In genomic region chr4:112509243-112510190, GRCh38 we compare ENCODE assay signal across 10 cellular contexts. TPM values are rescaled to one million over a fixed set of nuclear protein-coding genes. Genes with fewer than 3 reads are reported as not detected.
A peak's percentile ranks its signal among the peaks of the same experiment; 100 is the strongest.
DNase-seq lines count a peak whose midpoint lies in the region; FAIRE-seq and TF ChIP-seq lines count a peak whose summit lies in the region.
"Had no signal": no experiment of that assay in that cellular context is flagged by ENCODE, and none has a peak within 500 bp of the region (broad histone marks: within the 10 kb centered on the region; RNA-seq: fewer than 3 reads in every experiment).

No MANE protein-coding gene starts in this region.

- no peaks in the 10 kb centered on the region for H3K9me2 ChIP-seq in OCI-LY7 (ENCODE audit: insufficient read depth, low read length)

- H3K36me3 ChIP-seq in OCI-LY7 (ENCODE audit: insufficient read depth, low read length): no peaks in the 10 kb centered on the region
- no peaks in the 10 kb centered on the region for H3K36me3 ChIP-seq in endothelial cell of umbilical vein (ENCODE audit: control insufficient read depth in 2 of 2, extremely low read depth in 1 of 2, insufficient read depth in 2 of 2, low read length in 2 of 2)
- H3K36me3 ChIP-seq in skeletal muscle tissue (ENCODE audit: control insufficient read depth in 3 of 3, insufficient read depth in 3 of 3, low read length in 3 of 3): no peaks in the 10 kb centered on the region
- no peaks in the 10 kb centered on the region for H3K36me3 ChIP-seq in WERI-Rb-1
- H3K36me3 ChIP-seq: BE2C had no signal

- BruUV-seq in OCI-LY7 (replicated peaks; lab: Mats Ljungman, UMichigan) (no TSS peak), endothelial cell of umbilical vein (replicated peaks; lab: Mats Ljungman, UMichigan) (no TSS peak)

- CTCF ChIA-PET in OCI-LY7 (lab: Charles Lee; ENCODE audit: unreplicated experiment) (no interaction called here), endothelial cell of umbilical vein (lab: Charles Lee) (interaction anchor here (2.3 kb wide), 1 partner anchor 15 kb away, joined by 16 read pairs; no protein-coding TSS in a partner anchor)

- H2AFZ ChIP-seq in OCI-LY7 (ENCODE audit: low read length) (no peak overlapping the region), endothelial cell of umbilical vein (ENCODE audit: low read depth, low read length) (no peak overlapping the region)

- H3K27me3 ChIP-seq in endothelial cell of umbilical vein (ENCODE audit: control insufficient read depth in 2 of 2, insufficient read depth in 2 of 2, low read length in 2 of 2): peaks cover 60 to 88% of the 10 kb centered on the region in 2 experiments
- peaks cover 65 to 73% (median 66%) of the 10 kb centered on the region in 3 donors for H3K27me3 ChIP-seq in skeletal muscle tissue (ENCODE audit: control insufficient read depth in 3 of 3, insufficient read depth in 3 of 3, low read length in 3 of 3)
- H3K27me3 ChIP-seq in WERI-Rb-1 (ENCODE audit: insufficient read depth, low read depth, severe bottlenecking): peaks cover 96% of the 10 kb centered on the region

- H3K9me3 ChIP-seq in OCI-LY7 (ENCODE audit: low read length) (no peaks in the 10 kb centered on the region), endothelial cell of umbilical vein (replicated peaks; ENCODE audit: control insufficient read depth, insufficient read depth, low read length) (no peaks in the 10 kb centered on the region), skeletal muscle tissue (ENCODE audit: control insufficient read depth in 3 of 3, low read length in 3 of 3) (no peaks in the 10 kb centered on the region), WERI-Rb-1 (ENCODE audit: severe bottlenecking) (no peaks in the 10 kb centered on the region)
- H3K9me3 ChIP-seq: BE2C had no signal

- no peak overlapping the region for H3K4me3 ChIP-seq in OCI-LY7 (ENCODE audit: low read depth, low read length, poor library complexity, severe bottlenecking)
- H3K4me3 ChIP-seq in endothelial cell of umbilical vein (replicated peaks in 1 of 3; ENCODE audit: insufficient read depth in 1 of 3, low read depth in 1 of 3, low read length in 3 of 3): no peak overlapping the region
- H3K4me3 ChIP-seq in skeletal muscle tissue (ENCODE audit: low read length in 3 of 3): peak overlapping the region in 2 of 3 donors; percentile 38 to 55
- H3K4me3 ChIP-seq in WERI-Rb-1 (ENCODE audit: low read depth, low read length): no peak overlapping the region

- H3K9ac ChIP-seq in endothelial cell of umbilical vein (replicated peaks; ENCODE audit: extremely low read depth, insufficient read depth, low read length) (no peak overlapping the region), skeletal muscle tissue (ENCODE audit: low read depth in 1 of 3, low read length in 3 of 3) (no peak overlapping the region)

- dilution Hi-C loops in endothelial cell of umbilical vein (cut with MboI; ENCODE audit: extremely low pct_ligation_motif_present, low sequenced_read_pairs): no loop called here

- H3K27ac ChIP-seq in OCI-LY7 (ENCODE audit: low read depth, low read length, poor library complexity, severe bottlenecking) (no peak overlapping the region), endothelial cell of umbilical vein (ENCODE audit: insufficient read depth, low read depth, low read length) (no peak overlapping the region), skeletal muscle tissue (ENCODE audit: low read depth, low read length) (no peak overlapping the region), WERI-Rb-1 (no peak overlapping the region)

- DNase-seq in NCI-H146 (lab: John Stamatoyannopoulos, UW): peak; percentile 15
- DNase-seq in NCI-H146 treated with DMSO at 0.1 percent for 48 hours (lab: John Stamatoyannopoulos, UW; ENCODE audit: unreplicated experiment): no peak
- DNase-seq in OCI-LY7 (ENCODE audit: low spot score): no peak
- no peak for DNase-seq in endothelial cell of umbilical vein (ENCODE audit: low read depth, low spot score)
- DNase-seq in cerebellar nuclear complex (lab: John Stamatoyannopoulos, UW): no peak
- no peak for DNase-seq in HuH-7 (ENCODE audit: low spot score)
- no peak for DNase-seq in WERI-Rb-1
- DNase-seq: BE2C, HCEC 1CT had no signal

- no peak for TF ChIP-seq POLR2A in endothelial cell of umbilical vein (IDR thresholded peaks at IDR 0.05; ENCODE audit: low read depth, low read length)

- TF ChIP-seq CTCF in OCI-LY7 (conservative IDR thresholded peaks at IDR 0.05; ENCODE audit: low read length) (no peak), endothelial cell of umbilical vein (IDR thresholded peaks at IDR 0.05; ENCODE audit: extremely low read depth in 1 of 2, insufficient read depth in 1 of 2, low read depth in 1 of 2, low read length in 2 of 2) (no peak), WERI-Rb-1 (IDR thresholded peaks at IDR 0.05; ENCODE audit: low read depth, low read length) (no peak)

- POLR2A ChIA-PET in OCI-LY7 (lab: Charles Lee) (interaction anchor here (0.7 to 1.1 kb wide), 4 partner anchors 40 to 409 kb away, joined by 3 to 8 read pairs (median 4); no protein-coding TSS in a partner anchor), endothelial cell of umbilical vein (lab: Charles Lee) (no interaction called here)

- peak overlapping the region; percentile 25 for H3K4me2 ChIP-seq in OCI-LY7 (ENCODE audit: low read length)
- H3K4me2 ChIP-seq in endothelial cell of umbilical vein (ENCODE audit: insufficient read depth, low read length): no peak overlapping the region

- no peaks in the 10 kb centered on the region for H3K79me2 ChIP-seq in OCI-LY7 (ENCODE audit: insufficient read depth, low read depth, low read length)
- no peaks in the 10 kb centered on the region for H3K79me2 ChIP-seq in endothelial cell of umbilical vein (ENCODE audit: control insufficient read depth, insufficient read depth, low read length)

- H3K9me1 ChIP-seq in endothelial cell of umbilical vein (replicated peaks; ENCODE audit: control insufficient read depth, extremely low read depth, insufficient read depth, low read length): no peaks in the 10 kb centered on the region

- intact Hi-C loops in OCI-LY7 (cut with micrococcal nuclease; ENCODE audit: unreplicated experiment) (no loop called here), endothelial cell of umbilical vein (cut with micrococcal nuclease) (no loop called here)

- peaks cover 4% of the 10 kb centered on the region for H3K4me1 ChIP-seq in OCI-LY7 (ENCODE audit: insufficient read depth, low read length, poor library complexity, severe bottlenecking)
- H3K4me1 ChIP-seq in endothelial cell of umbilical vein (ENCODE audit: control insufficient read depth, extremely low read depth, insufficient read depth, low read length): peaks cover 9% of the 10 kb centered on the region
- H3K4me1 ChIP-seq in skeletal muscle tissue (ENCODE audit: control insufficient read depth in 3 of 3, insufficient read depth in 3 of 3, low read length in 3 of 3): peaks cover 11 to 21% (median 20%) of the 10 kb centered on the region in 3 donors
- H3K4me1 ChIP-seq: BE2C had no signal

- H4K20me1 ChIP-seq in OCI-LY7 (ENCODE audit: insufficient read depth, low read length): no peaks in the 10 kb centered on the region
- H4K20me1 ChIP-seq in endothelial cell of umbilical vein (replicated peaks; ENCODE audit: control insufficient read depth, extremely low read depth, insufficient read depth, low read length): no peaks in the 10 kb centered on the region

- FAIRE-seq in endothelial cell of umbilical vein (lab: Jason Lieb, UNC): no peak

TF ChIP-seq in endothelial cell of umbilical vein, 7 proteins besides CTCF, POLR2A, EP300 and RAD21:
- TF ChIP-seq GATA2 (IDR thresholded peaks at IDR 0.05; ENCODE audit: insufficient read depth, insufficient read length, low read depth, low read length) (no peak), EZH2 (IDR thresholded peaks at IDR 0.05; ENCODE audit: borderline replicate concordance, low read depth, low read length, severe bottlenecking) (peak; percentile 82), MYC (IDR thresholded peaks at IDR 0.05; ENCODE audit: low read depth, low read length) (no peak), JUN (IDR thresholded peaks at IDR 0.05; ENCODE audit: borderline replicate concordance, insufficient read depth, insufficient read length, low read depth) (no peak)

RNA-seq across cellular contexts. Expression of gene NEUROG2, which starts 6.5 kb away (rescaled TPM):
- 0.06 TPM in 1 of 2 replicates, not detected in the other for total RNA-seq in OCI-LY7 (2014; rRNA removed; shearing (Covaris generic))
- not detected in 2 replicates for total RNA-seq in OCI-LY7 (2022)
- not detected in 2 replicates for total RNA-seq in endothelial cell of umbilical vein
- not detected in 2 replicates for polyA plus RNA-seq in endothelial cell of umbilical vein
- not detected in 2 replicates for polyA plus RNA-seq in endothelial cell of umbilical vein (2011; cell fraction: cytosol; rRNA removed)
- not detected in 2 replicates for polyA plus RNA-seq in endothelial cell of umbilical vein (2011; cell fraction: nucleus; rRNA removed)
- polyA plus RNA-seq in endothelial cell of umbilical vein (2012): not detected in 2 replicates
- not detected in 2 replicates for polyA minus RNA-seq in endothelial cell of umbilical vein
- polyA minus RNA-seq in endothelial cell of umbilical vein (2011; cell fraction: cytosol; rRNA and poly(A)+ RNA removed): not detected
- polyA minus RNA-seq in endothelial cell of umbilical vein (2011; cell fraction: nucleus; rRNA and poly(A)+ RNA removed): not detected in 2 replicates
- total RNA-seq in skeletal muscle tissue: not detected

Comparison
In these comparisons a context has a peak if more than half of its experiments do, and no peak if none do; other contexts are left out.
1. H3K4me3 ChIP-seq: peak in skeletal muscle tissue (2 of 3); none in OCI-LY7 (single experiment), endothelial cell of umbilical vein (0 of 3) and WERI-Rb-1 (single experiment).